ENCODE assay signal across 9 cellular contexts in the genomic region with DNA sequence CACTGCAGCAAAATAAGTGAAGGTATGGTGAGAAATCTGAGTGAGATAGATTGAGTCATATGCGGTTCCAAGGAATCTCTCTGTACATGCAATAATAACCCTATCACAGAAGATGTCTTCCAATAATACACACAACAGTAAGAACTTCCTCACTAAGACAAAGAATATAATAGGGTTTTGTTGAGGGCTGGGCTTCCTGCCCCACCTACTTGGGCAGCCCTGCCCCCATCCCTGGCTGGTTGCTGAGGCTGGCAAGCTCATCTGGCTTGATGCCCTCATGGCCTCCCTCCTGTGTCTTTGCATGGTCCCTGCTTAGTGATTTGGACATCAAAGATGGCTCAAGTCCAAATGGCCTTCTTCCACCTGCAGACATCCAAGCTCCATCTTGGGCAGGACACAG. TPM values are rescaled to one million over a fixed set of nuclear protein-coding genes. Genes with fewer than 3 reads are reported as not detected.
DNase-seq lines count a peak whose midpoint lies in the region; ATAC-seq and TF ChIP-seq lines count a peak whose summit lies in the region.
"Had no signal": no experiment of that assay in that cellular context is flagged by ENCODE, and none has a peak within 500 bp of the region (broad histone marks: within the 10 kb centered on the region; RNA-seq: fewer than 3 reads in every experiment).

No MANE protein-coding gene starts in this region.

- H2AFZ ChIP-seq in ACC112 (ENCODE audit: low read length, unreplicated experiment) = peak overlapping the region; percentile 62
- H2AFZ ChIP-seq: parathyroid adenoma had no signal

- H3K79me2 ChIP-seq in ACC112 (ENCODE audit: control insufficient read depth, insufficient read depth, low read length, unreplicated experiment) = peaks cover 30% of the 10 kb centered on the region
- H3K79me2 ChIP-seq: parathyroid adenoma had no signal

- H3K9me3 ChIP-seq in left ventricle myocardium inferior (replicated peaks) = peaks cover 3% of the 10 kb centered on the region
- peaks cover 3% of the 10 kb centered on the region; the same call in 1 of the 2 replicates for H3K9me3 ChIP-seq in HAP-1

- DNase-seq in HT1080 (ENCODE audit: low read depth) (peak; percentile 90), left ventricle myocardium inferior (peak; percentile 14), NCI-H187 treated with DMSO at 0.1 percent for 48 hours (lab: John Stamatoyannopoulos, UW) (no peak), HAP-1 (ENCODE audit: low spot score in 2 of 2) (no peak)
- peak; percentile 69 for DNase-seq in activated effector memory CD4-positive, alpha-beta T cell treated with anti-CD3 and anti-CD28 coated beads, Interleukin-2, amount 50 U/mL, for 16 hours

- no peak for TF ChIP-seq CTCF in left ventricle myocardium inferior (IDR thresholded peaks at IDR 0.05; ENCODE audit: borderline replicate concordance)

- ATAC-seq in GM21737 (IDR thresholded peaks at IDR 0.05; ENCODE audit: unreplicated experiment) (no peak), HG03159 (IDR thresholded peaks at IDR 0.05; ENCODE audit: unreplicated experiment) (no peak)

- intact Hi-C loops in left ventricle myocardium inferior (cut with micrococcal nuclease) = no loop called here

- in situ Hi-C loops in HAP-1 (cut with MboI; ENCODE audit: low sequenced_read_pairs) = loop anchor here (10.0 to 25.0 kb wide), 2 partner anchors 262 to 1065 kb away; no protein-coding TSS in a partner anchor

- H3K4me3 ChIP-seq in ACC112 (ENCODE audit: low read depth, low read length) (peak overlapping the region; percentile 83), left ventricle myocardium inferior (no peak overlapping the region), HAP-1 (no peak overlapping the region)

- H3K36me3 ChIP-seq in ACC112 (ENCODE audit: insufficient read depth, low read length) (no peaks in the 10 kb centered on the region; the same call in 1 of the 2 replicates), left ventricle myocardium inferior (no peaks in the 10 kb centered on the region), HAP-1 (replicated peaks) (no peaks in the 10 kb centered on the region)

- H3K27ac ChIP-seq in ACC112 (ENCODE audit: low read depth, low read length) (peak overlapping the region; percentile 95), left ventricle myocardium inferior (replicated peaks) (peak overlapping the region; percentile 28)
- H3K27ac ChIP-seq: parathyroid adenoma had no signal

- H3K27me3 ChIP-seq in ACC112 (ENCODE audit: insufficient read depth, low read length) = no peaks in the 10 kb centered on the region
- no peaks in the 10 kb centered on the region for H3K27me3 ChIP-seq in left ventricle myocardium inferior (ENCODE audit: low read depth)
- H3K27me3 ChIP-seq in HAP-1 (ENCODE audit: low read depth) = no peaks in the 10 kb centered on the region

- peaks cover 30% of the 10 kb centered on the region for H3K4me1 ChIP-seq in ACC112 (ENCODE audit: control insufficient read depth, insufficient read depth, low read length, unreplicated experiment)
- peaks cover 34% of the 10 kb centered on the region for H3K4me1 ChIP-seq in left ventricle myocardium inferior
- peaks cover 31% of the 10 kb centered on the region for H3K4me1 ChIP-seq in HAP-1

RNA-seq across cellular contexts. Expression of a gene that starts 2.7 kb away (rescaled TPM):
- total RNA-seq in HT1080 (2014; rRNA removed; shearing (Covaris generic)) = 10.5 and 10.7 TPM in 2 replicates
- 9.8 and 10.7 TPM in 2 replicates for polyA plus RNA-seq in HT1080 (2015; cell fraction: cytosol; rRNA removed)
- polyA plus RNA-seq in HT1080 (2015; cell fraction: nucleus; rRNA removed) = 18.4 and 25.1 TPM in 2 replicates
- 12.6 TPM for total RNA-seq in left ventricle myocardium inferior

Comparison
In these comparisons a context has a peak if more than half of its experiments do, and no peak if none do; other contexts are left out.
1. DNase-seq: peak in HT1080 (single experiment), activated effector memory CD4-positive, alpha-beta T cell treated with anti-CD3 and anti-CD28 coated beads, Interleukin-2, amount 50 U/mL, for 16 hours (single experiment) and left ventricle myocardium inferior (single experiment); none in NCI-H187 treated with DMSO at 0.1 percent for 48 hours (single experiment) and HAP-1 (0 of 2).